8 cellular contexts compared by ENCODE assay signal in the genomic region with DNA sequence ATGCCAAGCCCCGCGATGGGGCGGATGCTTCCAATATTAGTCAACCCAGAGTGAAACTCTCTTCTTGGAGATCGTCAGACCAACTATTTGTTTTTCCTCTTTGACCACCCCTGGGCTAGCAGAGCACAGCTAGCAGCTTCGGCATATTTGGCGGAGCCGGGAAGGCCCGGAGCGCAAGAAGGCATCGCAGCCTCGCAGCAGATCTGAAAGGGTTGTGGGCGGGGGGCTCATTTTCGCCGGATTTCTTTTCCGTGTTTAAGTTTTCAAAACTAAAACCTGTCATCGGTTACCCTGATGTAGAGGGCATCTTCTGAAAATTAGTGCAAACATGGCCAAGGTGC. TPM values are rescaled to one million over a fixed set of nuclear protein-coding genes. Genes with fewer than 3 reads are reported as not detected.
DNase-seq lines count a peak whose midpoint lies in the region; ATAC-seq and TF ChIP-seq lines count a peak whose summit lies in the region.

No MANE protein-coding gene starts in this region.

- H3K27ac ChIP-seq in adrenal gland (peak overlapping the region in 2 of 5 donors; percentile 33 to 73), left lung (no peak overlapping the region), uterus (no peak overlapping the region)

- peaks cover 8% of the 10 kb centered on the region for H3K36me3 Mint-ChIP-seq in natural killer cell

- no peaks in the 10 kb centered on the region for H3K9me3 Mint-ChIP-seq in natural killer cell

- H3K4me3 ChIP-seq in adrenal gland (peak overlapping the region; percentile 32 to 83 (median 50)), left lung (peak overlapping the region; percentile 39 to 41), uterus (peak overlapping the region; percentile 28 to 48), BE2C (ENCODE audit: low read depth, low read length) (no peak overlapping the region)

- H3K4me1 ChIP-seq in adrenal gland (replicated peaks in 1 of 2) (peaks cover 0 to 7% of the 10 kb centered on the region in 2 donors), left lung (peaks cover 0 to 9% of the 10 kb centered on the region in 2 donors), uterus (no peaks in the 10 kb centered on the region), BE2C (no peaks in the 10 kb centered on the region)

- no peak overlapping the region for H3K4me3 Mint-ChIP-seq in natural killer cell

- no peaks in the 10 kb centered on the region for H3K9me3 ChIP-seq in adrenal gland (replicated peaks in 1 of 3)
- no peaks in the 10 kb centered on the region for H3K9me3 ChIP-seq in left lung
- no peaks in the 10 kb centered on the region for H3K9me3 ChIP-seq in uterus
- H3K9me3 ChIP-seq in BE2C = no peaks in the 10 kb centered on the region

- H3K27ac Mint-ChIP-seq in natural killer cell = no peak overlapping the region

- TF ChIP-seq POLR2A in adrenal gland (IDR thresholded peaks at IDR 0.05) (no peak), uterus (IDR thresholded peaks at IDR 0.05) (no peak)

- no peaks in the 10 kb centered on the region for H3K4me1 Mint-ChIP-seq in natural killer cell

- DNase-seq in adrenal gland (peak in 2 of 7 donors; percentile 2 to 21), left lung (peak in 1 of 2 donors; percentile 58), uterus (peak in 1 of 2 donors; percentile 11), natural killer cell (no peak), BE2C (no peak)

- WGBS in adrenal gland, 4 donors = 9 to 18% (median 11%) methylated on average over 7 to 16 of the region's 16 CpGs

- no peak for TF ChIP-seq CTCF in adrenal gland (IDR thresholded peaks at IDR 0.05)
- no peak for TF ChIP-seq CTCF in left lung (IDR thresholded peaks at IDR 0.05)
- TF ChIP-seq CTCF in uterus (IDR thresholded peaks at IDR 0.05) = no peak
- TF ChIP-seq CTCF in natural killer cell (IDR thresholded peaks at IDR 0.05) = no peak
- TF ChIP-seq CTCF in BE2C (IDR thresholded peaks at IDR 0.05; ENCODE audit: low read depth, low read length) = no peak

- ATAC-seq in GM18498 (IDR thresholded peaks at IDR 0.05; ENCODE audit: unreplicated experiment) = peak; percentile 27
- ATAC-seq in HG02973 (IDR thresholded peaks at IDR 0.05; ENCODE audit: unreplicated experiment) = peak; percentile 23
- ATAC-seq in left lung = peak; percentile 38
- no peak for ATAC-seq in natural killer cell
- ATAC-seq in HG03135 (IDR thresholded peaks at IDR 0.05; ENCODE audit: unreplicated experiment) = no peak

- H3K36me3 ChIP-seq in adrenal gland (replicated peaks in 1 of 2) = no peaks in the 10 kb centered on the region
- no peaks in the 10 kb centered on the region for H3K36me3 ChIP-seq in left lung
- no peaks in the 10 kb centered on the region for H3K36me3 ChIP-seq in uterus
- no peaks in the 10 kb centered on the region for H3K36me3 ChIP-seq in BE2C

- H3K27me3 ChIP-seq in adrenal gland (no peaks in the 10 kb centered on the region), left lung (peaks cover 7 to 58% of the 10 kb centered on the region in 2 donors), uterus (peaks cover 0 to 5% of the 10 kb centered on the region in 2 donors), BE2C (peaks cover 31% of the 10 kb centered on the region)

- intact Hi-C loops in adrenal gland (cut with DNase I) = no loop called here
- intact Hi-C loops in left lung (cut with DNase I) = no loop called here
- intact Hi-C loops in uterus (cut with DNase I; ENCODE audit: low total_unique reads) = no loop called here
- intact Hi-C loops in natural killer cell (cut with micrococcal nuclease) = no loop called here

- peaks cover 41 to 69% of the 10 kb centered on the region in 2 donors for H3K27me3 Mint-ChIP-seq in natural killer cell (ENCODE audit: low read depth in 2 of 2)

RNA-seq across cellular contexts. Expression of a gene that starts 0.3 kb away (rescaled TPM):
- 10 to 100 TPM in 4 of 8 donors, 1 to 10 TPM in 4; 3.2 to 15.3 (median 9.5) TPM for total RNA-seq in adrenal gland
- 1 to 10 TPM; 2.0 to 5.0 (median 3.8) TPM for polyA plus RNA-seq in adrenal gland
- total RNA-seq in left lung = 10 to 100 TPM; 34.0 to 51.3 TPM
- total RNA-seq in uterus = 1 to 10 TPM in 1 of 4 donors, under 1 TPM in 1, not detected in 2; 0.41 to 3.3 TPM
- under 1 TPM in 1 of 3 donors, not detected in 2; 0.54 TPM for total RNA-seq in natural killer cell
- polyA plus RNA-seq in BE2C (2012; ENCODE audit: insufficient read depth, insufficient read length, low read depth) = not detected

Comparison
In these comparisons a context has a peak if more than half of its experiments do, and no peak if none do; other contexts are left out.
1. ATAC-seq: peak in GM18498 (single experiment), HG02973 (single experiment) and left lung (single experiment); none in natural killer cell (0 of 3) and HG03135 (single experiment).